1 cellular context compared by ENCODE assay signal in genomic region chr1:53949023-53949611, GRCh38.
TF ChIP-seq lines count a peak whose summit lies in the region.

No MANE protein-coding gene starts in this region.

TF ChIP-seq in HepG2, 621 proteins besides CTCF, POLR2A, EP300 and RAD21:
- TF ChIP-seq SRSF1 (optimal IDR thresholded peaks at IDR 0.05; ENCODE audit: low read depth, low read length), result no peak
- TF ChIP-seq ZNF773 (CRISPR knock-in tag; IDR thresholded peaks at IDR 0.05; ENCODE audit: borderline replicate concordance), result no peak
- TF ChIP-seq TEAD3 (CRISPR knock-in tag; optimal IDR thresholded peaks at IDR 0.05; ENCODE audit: borderline replicate concordance), result peak; percentile 95
- peak; percentile 41; the same call in 1 of the 2 replicates for TF ChIP-seq ZNF317 (CRISPR knock-in tag; IDR thresholded peaks at IDR 0.05)
- no peak for TF ChIP-seq XRCC5 (optimal IDR thresholded peaks at IDR 0.05; ENCODE audit: low read length)
- peak; percentile 33 for TF ChIP-seq MED8 (CRISPR knock-in tag; IDR thresholded peaks at IDR 0.05; ENCODE audit: insufficient replicate concordance)
- TF ChIP-seq KAT2B (IDR thresholded peaks at IDR 0.05; ENCODE audit: borderline replicate concordance, low read depth, low read length), result no peak
- TF ChIP-seq PHF21A (CRISPR knock-in tag; IDR thresholded peaks at IDR 0.05), result no peak
- TF ChIP-seq STAG1 (CRISPR knock-in tag; IDR thresholded peaks at IDR 0.05), result peak; percentile 91
- no peak for TF ChIP-seq ZNF431 (CRISPR knock-in tag; IDR thresholded peaks at IDR 0.05; ENCODE audit: borderline replicate concordance, low read depth)
- no peak for TF ChIP-seq GPBP1L1 (CRISPR knock-in tag; IDR thresholded peaks at IDR 0.05)
- TF ChIP-seq POLR2AphosphoS2 (IDR thresholded peaks at IDR 0.05; ENCODE audit: low read depth, low read length), result no peak
- TF ChIP-seq KDM3A (CRISPR knock-in tag; IDR thresholded peaks at IDR 0.05; ENCODE audit: low read depth), result no peak
- no peak for TF ChIP-seq ZNF101 (CRISPR knock-in tag; IDR thresholded peaks at IDR 0.05; ENCODE audit: borderline replicate concordance, low read depth)
- no peak for TF ChIP-seq MAX (IDR thresholded peaks at IDR 0.05)
- no peak for TF ChIP-seq FOXO4 (CRISPR knock-in tag; conservative IDR thresholded peaks at IDR 0.05)
- TF ChIP-seq SMC3 (IDR thresholded peaks at IDR 0.05; ENCODE audit: low read length), result peak; percentile 91
- no peak for TF ChIP-seq ZNF768 (CRISPR knock-in tag; IDR thresholded peaks at IDR 0.05)
- TF ChIP-seq ZNF557 (CRISPR knock-in tag; IDR thresholded peaks at IDR 0.05), result 0 out of 2 replicates have a peak, but pooled peaks have one; percentile 47
